22 cellular contexts compared by ENCODE assay signal in genomic region chr4:123235431-123235830, GRCh38.
DNase-seq lines count a peak whose midpoint lies in the region; ATAC-seq and TF ChIP-seq lines count a peak whose summit lies in the region.
"Had no signal": no experiment of that assay in that cellular context is flagged by ENCODE, and none has a peak within 500 bp of the region (broad histone marks: within the 10 kb centered on the region; RNA-seq: fewer than 3 reads in every experiment).

No MANE protein-coding gene starts in this region.

- H3K27me3 Mint-ChIP-seq in HFFc6 (ENCODE audit: insufficient read depth): no peaks in the 10 kb centered on the region
- H3K27me3 Mint-ChIP-seq: naive thymus-derived CD8-positive, alpha-beta T cell had no signal

- H3K36me3 ChIP-seq in lower lobe of right lung: no peaks in the 10 kb centered on the region
- H3K36me3 ChIP-seq: gastrocnemius medialis, prostate gland, tibial nerve had no signal

- peaks cover 8% of the 10 kb centered on the region for H3K36me3 Mint-ChIP-seq in HFFc6 (ENCODE audit: low read depth)
- H3K36me3 Mint-ChIP-seq: stimulated activated effector memory CD8-positive, alpha-beta T cell treated with anti-CD3 and anti-CD28 coated beads, Interleukin-12 subunit alpha, Interleukin-12 subunit beta, amount 100 ng/mL, for 72 hours had no signal

- H3K27ac Mint-ChIP-seq in HFFc6: peak overlapping the region; percentile 59
- H3K27ac Mint-ChIP-seq: naive thymus-derived CD8-positive, alpha-beta T cell; stimulated activated effector memory CD8-positive, alpha-beta T cell treated with anti-CD3 and anti-CD28 coated beads, Interleukin-12 subunit alpha, Interleukin-12 subunit beta, amount 100 ng/mL, for 72 hours had no signal

- peak overlapping the region; percentile 9; the same call in 1 of the 2 replicates for H3K4me3 Mint-ChIP-seq in HFFc6
- H3K4me3 Mint-ChIP-seq: naive thymus-derived CD8-positive, alpha-beta T cell; stimulated activated effector memory CD8-positive, alpha-beta T cell treated with anti-CD3 and anti-CD28 coated beads, Interleukin-12 subunit alpha, Interleukin-12 subunit beta, amount 100 ng/mL, for 72 hours had no signal

- H3K4me1 ChIP-seq in lower lobe of right lung: peaks cover 14% of the 10 kb centered on the region
- H3K4me1 ChIP-seq: gastrocnemius medialis, prostate gland, SJCRH30 had no signal

- no peaks in the 10 kb centered on the region for H3K9me3 Mint-ChIP-seq in HFFc6

- H3K4me1 Mint-ChIP-seq in HFFc6 (ENCODE audit: low read depth): peaks cover 68% of the 10 kb centered on the region
- H3K4me1 Mint-ChIP-seq: stimulated activated effector memory CD8-positive, alpha-beta T cell treated with anti-CD3 and anti-CD28 coated beads, Interleukin-12 subunit alpha, Interleukin-12 subunit beta, amount 100 ng/mL, for 72 hours had no signal

- H3K4me3 ChIP-seq in astrocyte of the cerebellum (ENCODE audit: low read depth, low read length): no peak overlapping the region
- no peak overlapping the region for H3K4me3 ChIP-seq in lower lobe of right lung
- H3K4me3 ChIP-seq: gastrocnemius medialis, GM12878, prostate gland, SJCRH30, smooth muscle cell, tibial nerve had no signal

- DNase-seq in A172 (ENCODE audit: low spot score) (peak; percentile 14), HFFc6 (peak; percentile 61), astrocyte of the cerebellum (ENCODE audit: low read depth) (peak; percentile 40), lower lobe of right lung (no peak), UCSD-AML1 (lab: John Stamatoyannopoulos, UW; ENCODE audit: unreplicated experiment) (no peak), activated gamma-delta T cell (lab: John Stamatoyannopoulos, UW) (no peak)
- no peak for DNase-seq in stimulated activated CD4-positive, alpha-beta T cell treated with anti-CD3 and anti-CD28 coated beads, Interleukin-15, amount 100 ng/mL, for 24 hours
- DNase-seq: activated CD4-positive, CD25-positive, alpha-beta regulatory T cell treated with anti-CD3 and anti-CD28 coated beads, Interleukin-2, amount 50 U/mL, for 72 hours; gastrocnemius medialis; GOT3; KBM-7; naive thymus-derived CD8-positive, alpha-beta T cell; NCI-H1092; NCI-H2107; NCI-H69; SJCRH30 had no signal

- no peaks in the 10 kb centered on the region for H3K27me3 ChIP-seq in lower lobe of right lung (ENCODE audit: low read depth)
- H3K27me3 ChIP-seq: gastrocnemius medialis, SJCRH30, tibial nerve had no signal

- intact Hi-C loops in lower lobe of right lung (cut with DNase I): no loop called here

- no peak overlapping the region for H3K27ac ChIP-seq in lower lobe of right lung
- H3K27ac ChIP-seq: gastrocnemius medialis, prostate gland, SJCRH30, tibial nerve had no signal

- in situ Hi-C loops in astrocyte of the cerebellum (cut with HindIII; ENCODE audit: low sequenced_read_pairs): loop anchor here (5.0 kb wide), 1 partner anchor 33 kb away; no protein-coding TSS in a partner anchor

- no peaks in the 10 kb centered on the region for H3K9me3 ChIP-seq in lower lobe of right lung
- H3K9me3 ChIP-seq: gastrocnemius medialis, prostate gland, tibial nerve had no signal

- no peak for TF ChIP-seq CTCF in HFFc6 (IDR thresholded peaks at IDR 0.05)
- no peak for TF ChIP-seq CTCF in astrocyte of the cerebellum (IDR thresholded peaks at IDR 0.05; ENCODE audit: low read depth, low read length, missing control alignments)
- no peak for TF ChIP-seq CTCF in lower lobe of right lung (IDR thresholded peaks at IDR 0.05)

- ATAC-seq in lower lobe of right lung (peak; percentile 48 to 89), GM21619 (IDR thresholded peaks at IDR 0.05; ENCODE audit: unreplicated experiment) (no peak)
- ATAC-seq: gastrocnemius medialis; GM12878; naive thymus-derived CD8-positive, alpha-beta T cell; stimulated activated effector memory CD8-positive, alpha-beta T cell treated with anti-CD3 and anti-CD28 coated beads, Interleukin-12 subunit alpha, Interleukin-12 subunit beta, amount 100 ng/mL, for 72 hours had no signal

Comparison
In these comparisons a context has a peak if more than half of its experiments do, and no peak if none do; other contexts are left out.
1. DNase-seq: peak in A172 (single experiment), HFFc6 (single experiment) and astrocyte of the cerebellum (single experiment); none in lower lobe of right lung (single experiment), UCSD-AML1 (single experiment), activated gamma-delta T cell (single experiment) and stimulated activated CD4-positive, alpha-beta T cell treated with anti-CD3 and anti-CD28 coated beads, Interleukin-15, amount 100 ng/mL, for 24 hours (single experiment).